9 cellular contexts compared by ENCODE assay signal in the genomic region with DNA sequence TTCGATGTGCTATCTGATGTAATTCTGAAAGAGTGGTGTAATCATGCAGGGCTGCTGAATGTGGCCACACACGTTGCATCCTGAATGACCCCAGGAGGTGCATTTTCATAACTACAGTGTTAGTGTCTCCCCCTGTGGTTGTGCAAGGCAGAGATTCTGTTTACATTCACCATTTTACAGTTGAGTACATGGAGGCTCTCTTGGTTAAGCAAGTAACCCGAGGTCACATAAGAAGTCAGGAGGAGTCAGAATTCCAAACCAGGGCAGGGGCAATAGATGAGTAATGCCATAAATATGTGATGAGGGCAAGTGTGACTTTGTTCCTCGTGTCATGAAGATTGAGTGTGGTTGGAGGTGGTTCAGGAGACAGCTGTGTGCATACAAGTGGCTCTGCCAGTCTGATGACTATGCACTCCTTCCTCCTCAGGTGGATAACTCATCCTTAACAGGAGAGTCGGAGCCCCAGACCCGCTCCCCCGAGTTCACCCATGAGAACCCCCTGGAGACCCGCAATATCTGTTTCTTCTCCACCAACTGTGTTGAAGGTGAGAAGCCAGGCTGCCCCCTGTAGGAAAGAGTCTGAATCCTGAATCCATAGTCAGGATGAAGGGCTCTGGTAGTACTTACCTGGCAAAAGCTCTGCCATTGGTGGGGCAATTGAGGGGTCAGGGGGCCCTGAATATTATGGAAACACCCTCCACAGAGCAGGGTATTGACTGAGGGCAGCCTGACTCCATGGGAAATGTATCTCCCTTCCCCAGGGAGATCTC. TPM values are rescaled to one million over a fixed set of nuclear protein-coding genes. Genes with fewer than 3 reads are reported as not detected.
A peak's percentile ranks its signal among the peaks of the same experiment; 100 is the strongest.
DNase-seq lines count a peak whose midpoint lies in the region; ATAC-seq and TF ChIP-seq lines count a peak whose summit lies in the region.
"Had no signal": no experiment of that assay in that cellular context is flagged by ENCODE, and none has a peak within 500 bp of the region (broad histone marks: within the 10 kb centered on the region; RNA-seq: fewer than 3 reads in every experiment).

No MANE protein-coding gene starts in this region.

- DNase-seq in H4 (ENCODE audit: low spot score) (peak; percentile 89), SK-MEL-5 (ENCODE audit: low read depth, low spot score) (peak; percentile 35), foreskin keratinocyte (peak; percentile 90 to 96), NCI-H2227 treated with DMSO at 0.1 percent for 48 hours (lab: John Stamatoyannopoulos, UW) (no peak), amygdala (lab: John Stamatoyannopoulos, UW) (no peak)
- no peak for DNase-seq in activated CD4-positive, alpha-beta T cell treated with anti-CD3 and anti-CD28 coated beads for 1 hour
- DNase-seq: NCI-H526 treated with DMSO at 0.1 percent for 48 hours had no signal

- H3K36me3 ChIP-seq in skeletal muscle satellite cell (ENCODE audit: insufficient read depth, low read length), result no peaks in the 10 kb centered on the region

- H3K27ac ChIP-seq in foreskin keratinocyte, result no peak overlapping the region

- peaks cover 7% of the 10 kb centered on the region for H3K4me1 ChIP-seq in foreskin keratinocyte
- peaks cover 49% of the 10 kb centered on the region for H3K4me1 ChIP-seq in skeletal muscle satellite cell (ENCODE audit: control insufficient read depth, insufficient read depth, low read length)

- H3K4me3 ChIP-seq in skeletal muscle satellite cell (ENCODE audit: low read length), result no peak overlapping the region

- H3K9ac ChIP-seq in skeletal muscle satellite cell (ENCODE audit: low read depth, low read length), result peak overlapping the region; percentile 15

- TF ChIP-seq CTCF in foreskin keratinocyte (conservative IDR thresholded peaks at IDR 0.05), result peak; percentile 29

- H3K27me3 ChIP-seq in foreskin keratinocyte (no peaks in the 10 kb centered on the region), skeletal muscle satellite cell (ENCODE audit: control insufficient read depth, insufficient read depth, low read length) (peaks cover 7% of the 10 kb centered on the region)

- in situ Hi-C loops in SK-MEL-5 (cut with HindIII; ENCODE audit: low pct_unique_long_range_greater_than_20kb, low sequenced_read_pairs), result no loop called here

- H3K9me3 ChIP-seq in skeletal muscle satellite cell (replicated peaks; ENCODE audit: low read length), result no peaks in the 10 kb centered on the region

- H3K4me2 ChIP-seq in skeletal muscle satellite cell (ENCODE audit: low read length), result peak overlapping the region; percentile 6

- ATAC-seq in foreskin keratinocyte (peak; percentile 78), HG03442 (IDR thresholded peaks at IDR 0.05; ENCODE audit: unreplicated experiment) (no peak)

RNA-seq across cellular contexts. Expression of gene ATP1A2, which starts 9.3 kb away (rescaled TPM):
- total RNA-seq in H4 (2014; rRNA removed; shearing (Covaris generic)), result 0.10 TPM in 1 of 2 replicates, not detected in the other
- total RNA-seq in SK-MEL-5 (2014; rRNA removed; shearing (Covaris generic)), result not detected in 2 replicates
- not detected in 2 replicates for polyA plus RNA-seq in SK-MEL-5 (2015; cell fraction: cytosol; rRNA removed)
- polyA plus RNA-seq in SK-MEL-5 (2015; cell fraction: nucleus; rRNA removed), result not detected in 2 replicates
- not detected in 2 replicates for total RNA-seq in foreskin keratinocyte
- polyA plus RNA-seq in foreskin keratinocyte, result not detected in 2 replicates
- 0.25 and 4.8 TPM in 2 replicates for total RNA-seq in skeletal muscle satellite cell (2012; rRNA removed)

RNA-seq across cellular contexts. Expression of gene IGSF8, which starts 26.5 kb away (rescaled TPM):
- 13.7 and 20.7 TPM in 2 replicates for total RNA-seq in H4 (2014; rRNA removed; shearing (Covaris generic))
- 142 and 146 TPM in 2 replicates for total RNA-seq in SK-MEL-5 (2014; rRNA removed; shearing (Covaris generic))
- polyA plus RNA-seq in SK-MEL-5 (2015; cell fraction: cytosol; rRNA removed), result 259 and 274 TPM in 2 replicates
- polyA plus RNA-seq in SK-MEL-5 (2015; cell fraction: nucleus; rRNA removed), result 74.6 and 95.1 TPM in 2 replicates
- total RNA-seq in foreskin keratinocyte, result 25.2 and 28.8 TPM in 2 replicates
- 29.0 and 33.3 TPM in 2 replicates for polyA plus RNA-seq in foreskin keratinocyte
- total RNA-seq in skeletal muscle satellite cell (2012; rRNA removed), result 14.0 and 16.7 TPM in 2 replicates

RNA-seq across cellular contexts. Expression of gene ATP1A4, which starts 26.5 kb away (rescaled TPM):
- not detected in 2 replicates for total RNA-seq in H4 (2014; rRNA removed; shearing (Covaris generic))
- total RNA-seq in SK-MEL-5 (2014; rRNA removed; shearing (Covaris generic)), result 0.11 TPM in 1 of 2 replicates, not detected in the other
- 0.39 TPM in 1 of 2 replicates, not detected in the other for polyA plus RNA-seq in SK-MEL-5 (2015; cell fraction: cytosol; rRNA removed)
- polyA plus RNA-seq in SK-MEL-5 (2015; cell fraction: nucleus; rRNA removed), result 1.6 TPM in 1 of 2 replicates, not detected in the other
- not detected in 2 replicates for total RNA-seq in foreskin keratinocyte
- not detected in 2 replicates for polyA plus RNA-seq in foreskin keratinocyte
- total RNA-seq in skeletal muscle satellite cell (2012; rRNA removed), result not detected in 2 replicates

RNA-seq across cellular contexts. Expression of gene KCNJ9, which starts 43.6 kb away (rescaled TPM):
- not detected in 2 replicates for total RNA-seq in H4 (2014; rRNA removed; shearing (Covaris generic))
- total RNA-seq in SK-MEL-5 (2014; rRNA removed; shearing (Covaris generic)), result not detected in 2 replicates
- not detected in 2 replicates for polyA plus RNA-seq in SK-MEL-5 (2015; cell fraction: cytosol; rRNA removed)
- polyA plus RNA-seq in SK-MEL-5 (2015; cell fraction: nucleus; rRNA removed), result not detected in 2 replicates
- not detected in 2 replicates for total RNA-seq in foreskin keratinocyte
- not detected in 2 replicates for polyA plus RNA-seq in foreskin keratinocyte
- not detected in 2 replicates for total RNA-seq in skeletal muscle satellite cell (2012; rRNA removed)

RNA-seq across cellular contexts. Expression of gene KCNJ10, which starts 54.9 kb away (rescaled TPM):
- not detected in 2 replicates for total RNA-seq in H4 (2014; rRNA removed; shearing (Covaris generic))
- 0.11 and 0.26 TPM in 2 replicates for total RNA-seq in SK-MEL-5 (2014; rRNA removed; shearing (Covaris generic))
- polyA plus RNA-seq in SK-MEL-5 (2015; cell fraction: cytosol; rRNA removed), result 0.25 and 0.87 TPM in 2 replicates
- polyA plus RNA-seq in SK-MEL-5 (2015; cell fraction: nucleus; rRNA removed), result 0.78 and 7.7 TPM in 2 replicates
- total RNA-seq in foreskin keratinocyte, result not detected in 2 replicates
- not detected in 2 replicates for polyA plus RNA-seq in foreskin keratinocyte
- not detected in 2 replicates for total RNA-seq in skeletal muscle satellite cell (2012; rRNA removed)

Comparison
In these comparisons a context has a peak if more than half of its experiments do, and no peak if none do; other contexts are left out.
1. DNase-seq: peak in H4 (single experiment), SK-MEL-5 (single experiment) and foreskin keratinocyte (2 of 2); none in NCI-H2227 treated with DMSO at 0.1 percent for 48 hours (single experiment), amygdala (0 of 56) and activated CD4-positive, alpha-beta T cell treated with anti-CD3 and anti-CD28 coated beads for 1 hour (single experiment).